In genomic region chr9:81682797-81683196, GRCh38 we compare ENCODE assay signal across 12 cellular contexts. TPM values are rescaled to one million over a fixed set of nuclear protein-coding genes. Genes with fewer than 3 reads are reported as not detected.
DNase-seq lines count a peak whose midpoint lies in the region; ATAC-seq and TF ChIP-seq lines count a peak whose summit lies in the region.
"Had no signal": no experiment of that assay in that cellular context is flagged by ENCODE, and none has a peak within 500 bp of the region (broad histone marks: within the 10 kb centered on the region; RNA-seq: fewer than 3 reads in every experiment).

No MANE protein-coding gene starts in this region.

- peaks cover 21% of the 10 kb centered on the region for H3K79me1 ChIP-seq in mesenchymal stem cell (replicated peaks; ENCODE audit: low read length, poor library complexity, severe bottlenecking)

- no peak overlapping the region for H3K4ac ChIP-seq in mesenchymal stem cell (ENCODE audit: low read depth in 1 of 2, low read length in 2 of 2)

- peaks cover 21% of the 10 kb centered on the region for H3K27me3 Mint-ChIP-seq in stimulated activated naive CD8-positive, alpha-beta T cell treated with anti-CD3 and anti-CD28 coated beads, Interleukin-15, Interleukin-2, amounts not matched to agents 100 ng/mL and 50 ng/mL, for 24 hours
- peaks cover 38% of the 10 kb centered on the region for H3K27me3 Mint-ChIP-seq in stimulated activated naive CD8-positive, alpha-beta T cell treated with anti-CD3 and anti-CD28 coated beads, Interleukin-15, amount 100 ng/mL, for 72 hours
- H3K27me3 Mint-ChIP-seq in type B pancreatic cell, result no peaks in the 10 kb centered on the region

- peak overlapping the region; percentile 19 for H3K4me3 Mint-ChIP-seq in stimulated activated naive CD8-positive, alpha-beta T cell treated with anti-CD3 and anti-CD28 coated beads, Interleukin-15, Interleukin-2, amounts not matched to agents 100 ng/mL and 50 ng/mL, for 24 hours
- no peak overlapping the region for H3K4me3 Mint-ChIP-seq in stimulated activated naive CD8-positive, alpha-beta T cell treated with anti-CD3 and anti-CD28 coated beads, Interleukin-15, amount 100 ng/mL, for 72 hours
- no peak overlapping the region for H3K4me3 Mint-ChIP-seq in type B pancreatic cell
- H3K4me3 Mint-ChIP-seq: nephron had no signal

- H3K18ac ChIP-seq in mesenchymal stem cell (ENCODE audit: low read depth in 1 of 2, low read length in 2 of 2), result peak overlapping the region in 1 of 2 experiments; percentile 54

- no peak overlapping the region for H4K8ac ChIP-seq in mesenchymal stem cell (ENCODE audit: low read length)

- no peak overlapping the region for H2BK15ac ChIP-seq in mesenchymal stem cell (ENCODE audit: low read depth, poor library complexity, severe bottlenecking)

- H3K9ac ChIP-seq in mesenchymal stem cell (ENCODE audit: low read length), result no peak overlapping the region

- peak overlapping the region; percentile 44 for H3K4me2 ChIP-seq in mesenchymal stem cell (ENCODE audit: low read length, poor library complexity, severe bottlenecking)

- peaks cover 1% of the 10 kb centered on the region for H3K4me1 ChIP-seq in mesenchymal stem cell (ENCODE audit: control insufficient read depth, insufficient read depth, low read depth, low read length)
- H3K4me1 ChIP-seq in aorta (ENCODE audit: control insufficient read depth in 1 of 2, insufficient read depth in 2 of 2, low read length in 2 of 2), result peaks cover 0 to 5% of the 10 kb centered on the region in 2 donors

- H3K36me3 ChIP-seq in mesenchymal stem cell (ENCODE audit: control insufficient read depth in 1 of 2, insufficient read depth in 2 of 2, low read depth in 1 of 2, low read length in 2 of 2) (peaks cover 13 to 58% of the 10 kb centered on the region in 2 experiments), aorta (ENCODE audit: control insufficient read depth in 1 of 2, insufficient read depth in 2 of 2, low read length in 1 of 2) (no peaks in the 10 kb centered on the region)
- H3K36me3 ChIP-seq: adrenal gland had no signal

- no peak for ATAC-seq in stimulated activated naive CD8-positive, alpha-beta T cell treated with anti-CD3 and anti-CD28 coated beads, Interleukin-15, amount 100 ng/mL, for 72 hours
- ATAC-seq in aorta (ENCODE audit: low FRiP score), result no peak

- H3K23ac ChIP-seq in mesenchymal stem cell (ENCODE audit: low read length in 2 of 2), result no peak overlapping the region

- no peak overlapping the region for H2BK120ac ChIP-seq in mesenchymal stem cell (ENCODE audit: low read depth, low read length)

- no peaks in the 10 kb centered on the region for H3K9me3 ChIP-seq in mesenchymal stem cell (ENCODE audit: control insufficient read depth, low read length)
- no peaks in the 10 kb centered on the region for H3K9me3 ChIP-seq in aorta (ENCODE audit: control insufficient read depth, low read length)
- H3K9me3 ChIP-seq: adrenal gland had no signal

- no peak overlapping the region for H3K27ac Mint-ChIP-seq in stimulated activated naive CD8-positive, alpha-beta T cell treated with anti-CD3 and anti-CD28 coated beads, Interleukin-15, Interleukin-2, amounts not matched to agents 100 ng/mL and 50 ng/mL, for 24 hours
- no peak overlapping the region for H3K27ac Mint-ChIP-seq in stimulated activated naive CD8-positive, alpha-beta T cell treated with anti-CD3 and anti-CD28 coated beads, Interleukin-15, amount 100 ng/mL, for 72 hours
- H3K27ac Mint-ChIP-seq in type B pancreatic cell, result no peak overlapping the region

- TF ChIP-seq CTCF in dorsolateral prefrontal cortex (IDR thresholded peaks at IDR 0.05 in 54 of 56, conservative IDR thresholded peaks at IDR 0.05 in 2 of 56; ENCODE audit: low read depth in 1 of 56, partially characterized antibody in 56 of 56), result no peak
- TF ChIP-seq CTCF in type B pancreatic cell (conservative IDR thresholded peaks at IDR 0.05), result no peak

- 70% methylated on average over 7 of the region's 8 CpGs for WGBS in mesenchymal stem cell
- 3 to 4% methylated on average over 8 of the region's 8 CpGs for WGBS in aorta, 2 donors

- H2BK12ac ChIP-seq in mesenchymal stem cell (ENCODE audit: low read length in 2 of 2), result no peak overlapping the region

- peaks cover 2% of the 10 kb centered on the region for H3K4me1 Mint-ChIP-seq in stimulated activated naive CD8-positive, alpha-beta T cell treated with anti-CD3 and anti-CD28 coated beads, Interleukin-15, Interleukin-2, amounts not matched to agents 100 ng/mL and 50 ng/mL, for 24 hours (ENCODE audit: low read depth)
- H3K4me1 Mint-ChIP-seq in stimulated activated naive CD8-positive, alpha-beta T cell treated with anti-CD3 and anti-CD28 coated beads, Interleukin-15, amount 100 ng/mL, for 72 hours, result peaks cover 27% of the 10 kb centered on the region
- peaks cover 21% of the 10 kb centered on the region for H3K4me1 Mint-ChIP-seq in type B pancreatic cell (ENCODE audit: unreplicated experiment)

- H3K14ac ChIP-seq in mesenchymal stem cell (ENCODE audit: low read length in 2 of 2), result no peak overlapping the region

- H2AK5ac ChIP-seq in mesenchymal stem cell (ENCODE audit: low read length, severe bottlenecking), result no peak overlapping the region

- intact Hi-C loops in dorsolateral prefrontal cortex (cut with DNase I), result no loop called here
- intact Hi-C loops in aorta (cut with DNase I), result loop anchor here (10.0 kb wide), 3 partner anchors 188 to 802 kb away; no protein-coding TSS in a partner anchor

- H3K27me3 ChIP-seq in dorsolateral prefrontal cortex, result no peaks in the 10 kb centered on the region
- H3K27me3 ChIP-seq in mesenchymal stem cell (ENCODE audit: control insufficient read depth in 1 of 2, insufficient read depth in 1 of 2, low read length in 2 of 2), result no peaks in the 10 kb centered on the region
- H3K27me3 ChIP-seq in aorta (ENCODE audit: control insufficient read depth in 1 of 2, insufficient read depth in 2 of 2, low read length in 1 of 2), result no peaks in the 10 kb centered on the region
- H3K27me3 ChIP-seq: adrenal gland had no signal

- no peaks in the 10 kb centered on the region for H3K9me3 Mint-ChIP-seq in stimulated activated naive CD8-positive, alpha-beta T cell treated with anti-CD3 and anti-CD28 coated beads, Interleukin-15, Interleukin-2, amounts not matched to agents 100 ng/mL and 50 ng/mL, for 24 hours
- no peaks in the 10 kb centered on the region for H3K9me3 Mint-ChIP-seq in stimulated activated naive CD8-positive, alpha-beta T cell treated with anti-CD3 and anti-CD28 coated beads, Interleukin-15, amount 100 ng/mL, for 72 hours
- H3K9me3 Mint-ChIP-seq in type B pancreatic cell, result no peaks in the 10 kb centered on the region
- H3K9me3 Mint-ChIP-seq: nephron had no signal

- no peak overlapping the region for H4K91ac ChIP-seq in mesenchymal stem cell (ENCODE audit: low read length)

- no peak overlapping the region for H2AFZ ChIP-seq in mesenchymal stem cell (ENCODE audit: low read depth, low read length)

- H2BK5ac ChIP-seq in mesenchymal stem cell (ENCODE audit: low read depth, low read length, poor library complexity, severe bottlenecking), result no peak overlapping the region

- H3K36me3 Mint-ChIP-seq in stimulated activated naive CD8-positive, alpha-beta T cell treated with anti-CD3 and anti-CD28 coated beads, Interleukin-15, Interleukin-2, amounts not matched to agents 100 ng/mL and 50 ng/mL, for 24 hours (ENCODE audit: low read depth), result no peaks in the 10 kb centered on the region
- peaks cover 27% of the 10 kb centered on the region for H3K36me3 Mint-ChIP-seq in type B pancreatic cell

- H3K4me3 ChIP-seq in dorsolateral prefrontal cortex (peak overlapping the region in 30 of 59 donors; percentile 1 to 84 (median 24)), mesenchymal stem cell (ENCODE audit: insufficient read depth in 1 of 2, low read depth in 1 of 2, low read length in 2 of 2) (no peak overlapping the region), aorta (ENCODE audit: low read length in 2 of 2) (peak overlapping the region; percentile 29 to 37)
- H3K4me3 ChIP-seq: adrenal gland had no signal

- H3K27ac ChIP-seq in dorsolateral prefrontal cortex, result peak overlapping the region in 9 of 59 donors; percentile 10 to 48 (median 25)
- no peak overlapping the region for H3K27ac ChIP-seq in mesenchymal stem cell (ENCODE audit: low read length, poor library complexity, severe bottlenecking)
- H3K27ac ChIP-seq in aorta (ENCODE audit: low read depth in 1 of 2, low read length in 2 of 2), result no peak overlapping the region

- no peak for DNase-seq in stimulated activated naive CD8-positive, alpha-beta T cell treated with anti-CD3 and anti-CD28 coated beads, Interleukin-15, amount 100 ng/mL, for 72 hours
- DNase-seq in dorsolateral prefrontal cortex (no peak), mesenchymal stem cell (peak; percentile 26), aorta (peak in 1 of 2 donors; percentile 53), type B pancreatic cell (ENCODE audit: extremely low spot score, unreplicated experiment) (no peak), NCI-H510A (lab: John Stamatoyannopoulos, UW) (no peak)
- DNase-seq in activated CD4-positive, alpha-beta T cell treated with anti-CD3 and anti-CD28 coated beads, Interleukin-2, amount 50 U/mL, for 4 hours, result no peak
- DNase-seq: activated CD8-positive, alpha-beta memory T cell treated with anti-CD3 and anti-CD28 coated beads, Interleukin-2, amount 50 U/mL, for 4 hours; SHP77 treated with DMSO at 0.1 percent for 48 hours had no signal

RNA-seq across cellular contexts. Expression of gene TLE1, which starts 6.5 kb away (rescaled TPM):
- total RNA-seq in dorsolateral prefrontal cortex, result 10 to 100 TPM; 21.6 to 65.6 (median 42.8) TPM
- polyA plus RNA-seq in mesenchymal stem cell (2013, experiment 1 of 2), result 39.2 TPM
- 42.8 TPM for polyA plus RNA-seq in mesenchymal stem cell (2013, experiment 2 of 2)
- 10 to 100 TPM; 31.0 to 32.7 TPM for total RNA-seq in aorta
- polyA plus RNA-seq in aorta, result 10 to 100 TPM; 20.9 to 39.9 TPM
- total RNA-seq in type B pancreatic cell (ENCODE audit: low replicate concordance), result 40.2 and 99.6 TPM in 2 replicates

Comparison
In these comparisons a context has a peak if more than half of its experiments do, and no peak if none do; other contexts are left out.
1. H3K4me3 ChIP-seq: peak in dorsolateral prefrontal cortex (30 of 59) and aorta (2 of 2); none in mesenchymal stem cell (0 of 2).
2. intact Hi-C loops: an anchor here in aorta (10.0 kb wide); none called in dorsolateral prefrontal cortex.